ENCODE assay signal across 10 cellular contexts in genomic region chr4:6198278-6198677, GRCh38. TPM values are rescaled to one million over a fixed set of nuclear protein-coding genes. Genes with fewer than 3 reads are reported as not detected.
DNase-seq lines count a peak whose midpoint lies in the region; ATAC-seq and TF ChIP-seq lines count a peak whose summit lies in the region.
"Had no signal": no experiment of that assay in that cellular context is flagged by ENCODE, and none has a peak within 500 bp of the region (broad histone marks: within the 10 kb centered on the region; RNA-seq: fewer than 3 reads in every experiment).

No MANE protein-coding gene starts in this region.

- H3K27ac Mint-ChIP-seq in neural crest cell (ENCODE audit: unreplicated experiment) (no peak overlapping the region), type B pancreatic cell (no peak overlapping the region)

- no peak for ATAC-seq in GM19023 (IDR thresholded peaks at IDR 0.05; ENCODE audit: unreplicated experiment)

- H3K4me1 Mint-ChIP-seq in neural crest cell (peaks cover 13% of the 10 kb centered on the region), type B pancreatic cell (ENCODE audit: unreplicated experiment) (no peaks in the 10 kb centered on the region)

- H3K4me3 Mint-ChIP-seq in neural crest cell (peak overlapping the region; percentile 56), type B pancreatic cell (peak overlapping the region; percentile 83)

- H3K36me3 Mint-ChIP-seq in neural crest cell (ENCODE audit: low read depth): peaks cover 2% of the 10 kb centered on the region
- peaks cover 4% of the 10 kb centered on the region for H3K36me3 Mint-ChIP-seq in type B pancreatic cell

- H3K9me3 Mint-ChIP-seq in neural crest cell (peaks cover 7% of the 10 kb centered on the region), type B pancreatic cell (peaks cover 9% of the 10 kb centered on the region)

- H3K27me3 Mint-ChIP-seq in neural crest cell (ENCODE audit: low read depth) (peaks cover 86% of the 10 kb centered on the region), type B pancreatic cell (peaks cover 77% of the 10 kb centered on the region)

- DNase-seq in activated T-cell treated with anti-CD3 and anti-CD28 coated beads for 24 hours (ENCODE audit: low read depth): peak; percentile 54
- DNase-seq in activated T-cell treated with anti-CD3 and anti-CD28 coated beads for 4 hours: no peak
- peak; percentile 73 for DNase-seq in activated gamma-delta T cell treated with anti-CD3 and anti-CD28 coated beads, Interleukin-2, amount 50 U/mL, for 16 hours (ENCODE audit: low read depth)
- no peak for DNase-seq in neural crest cell (ENCODE audit: low read depth, low spot score)
- no peak for DNase-seq in type B pancreatic cell (ENCODE audit: extremely low spot score, unreplicated experiment)
- DNase-seq in GM10266 (ENCODE audit: extremely low spot score): no peak
- no peak for DNase-seq in GM19240 (ENCODE audit: insufficient read length, low spot score)
- DNase-seq: GDM1 had no signal

- no peak for TF ChIP-seq CTCF in neural crest cell (conservative IDR thresholded peaks at IDR 0.05)
- no peak for TF ChIP-seq CTCF in type B pancreatic cell (conservative IDR thresholded peaks at IDR 0.05)
- no peak for TF ChIP-seq CTCF in GM10266 (IDR thresholded peaks at IDR 0.05; ENCODE audit: control insufficient read depth, insufficient read depth, low read depth, missing control alignments)

RNA-seq across cellular contexts. Expression of gene JAKMIP1, which starts 2.1 kb away (rescaled TPM):
- total RNA-seq in neural crest cell: 0.54 and 0.82 TPM in 2 replicates
- 0.89 and 2.0 TPM in 2 replicates for total RNA-seq in type B pancreatic cell (ENCODE audit: low replicate concordance)
- total RNA-seq: SJSA1 had no signal

Comparison
In these comparisons a context has a peak if more than half of its experiments do, and no peak if none do; other contexts are left out.
1. DNase-seq: peak in activated T-cell treated with anti-CD3 and anti-CD28 coated beads for 24 hours (single experiment) and activated gamma-delta T cell treated with anti-CD3 and anti-CD28 coated beads, Interleukin-2, amount 50 U/mL, for 16 hours (single experiment); none in activated T-cell treated with anti-CD3 and anti-CD28 coated beads for 4 hours (single experiment), neural crest cell (single experiment), type B pancreatic cell (single experiment), GM10266 (single experiment) and GM19240 (single experiment).